11 cellular contexts compared by ENCODE assay signal in genomic region chr4:138200236-138200590, GRCh38. TPM values are rescaled to one million over a fixed set of nuclear protein-coding genes. Genes with fewer than 3 reads are reported as not detected.
A peak's percentile ranks its signal among the peaks of the same experiment; 100 is the strongest.
DNase-seq lines count a peak whose midpoint lies in the region; ATAC-seq, FAIRE-seq and TF ChIP-seq lines count a peak whose summit lies in the region.
"Had no signal": no experiment of that assay in that cellular context is flagged by ENCODE, and none has a peak within 500 bp of the region (broad histone marks: within the 10 kb centered on the region; RNA-seq: fewer than 3 reads in every experiment).

No MANE protein-coding gene starts in this region.

- CTCF ChIA-PET in GM12878 (lab: Yijun Ruan, JAX): interaction anchor here (0.8 to 1.7 kb wide), 7 partner anchors 8 to 96 kb away, joined by 3 to 7 read pairs (median 5); no protein-coding TSS in a partner anchor

- H3K27ac ChIP-seq in DOHH2 (ENCODE audit: low read depth, low read length) (no peak overlapping the region), GM12878 (ENCODE audit: control insufficient read depth, insufficient read depth) (peak overlapping the region; percentile 74; the same call in 1 of the 2 replicates)

- H3K4me3 ChIP-seq in DOHH2 (ENCODE audit: low read length): no peak overlapping the region
- 0 out of 2 replicates have a peak overlapping the region, but pooled peaks have one; percentile 53 for H3K4me3 ChIP-seq in GM12878
- H3K4me3 ChIP-seq: left lung had no signal

- H3F3A ChIP-seq in DOHH2 (ENCODE audit: control insufficient read depth, insufficient read depth): no peaks in the 10 kb centered on the region

- no peak for TF ChIP-seq EP300 in GM12878 (IDR thresholded peaks at IDR 0.05; ENCODE audit: borderline replicate concordance in 1 of 2, control insufficient read depth in 1 of 2, low read depth in 2 of 2, low read length in 2 of 2)

- TF ChIP-seq POLR2A in GM12878 (IDR thresholded peaks at IDR 0.05; ENCODE audit: low read depth, low read length): no peak

- POLR2A ChIA-PET in GM12878 (lab: Charles Lee): interaction anchor here (0.7 to 2.4 kb wide), 8 partner anchors 9 to 133 kb away, joined by 3 to 24 read pairs (median 3); partner anchors contain the start of gene SLC7A11

- intact Hi-C loops in GM12878 (cut with micrococcal nuclease; ENCODE audit: unreplicated experiment): no loop called here

- H3K4me1 ChIP-seq in DOHH2 (ENCODE audit: control insufficient read depth, low read length): peaks cover 13% of the 10 kb centered on the region
- peaks cover 3% of the 10 kb centered on the region; the same call in 1 of the 2 replicates for H3K4me1 ChIP-seq in GM12878 (ENCODE audit: control insufficient read depth, insufficient read depth, low read length)

- FAIRE-seq in GM12878 (lab: Jason Lieb, UNC) (no peak), D721Med (lab: Jason Lieb, UNC) (no peak)

- H3K27me3 ChIP-seq in DOHH2 (ENCODE audit: control insufficient read depth, low read length): no peaks in the 10 kb centered on the region
- no peaks in the 10 kb centered on the region for H3K27me3 ChIP-seq in GM12878 (replicated peaks in 1 of 2; ENCODE audit: control insufficient read depth in 2 of 2, insufficient read depth in 2 of 2, low read length in 1 of 2)
- H3K27me3 ChIP-seq: left lung had no signal

- no peak for TF ChIP-seq RAD21 in GM12878 (IDR thresholded peaks at IDR 0.05; ENCODE audit: insufficient read depth, low read depth, low read length)

- SMC1A ChIA-PET in GM12878 (lab: Charles Lee; ENCODE audit: uncharacterized antibody, unreplicated experiment): interaction anchor here (0.8 to 4.5 kb wide), 18 partner anchors 9 to 478 kb away, joined by 3 to 71 read pairs (median 4); partner anchors contain the start of gene SLC7A11

- no peaks in the 10 kb centered on the region for H3K9me2 ChIP-seq in DOHH2 (replicated peaks; ENCODE audit: control insufficient read depth, low read length)

- WGBS in GM12878 (ENCODE audit: insufficient coverage, insufficient replicate concordance, low lambda C conversion rate, missing lambda C conversion rate): 0% methylated on average over 1 of the region's 1 CpG

- ATAC-seq in GM21390 (IDR thresholded peaks at IDR 0.05; ENCODE audit: unreplicated experiment): peak; percentile 53
- peak; percentile 41 for ATAC-seq in HG03066 (IDR thresholded peaks at IDR 0.05; ENCODE audit: low read depth, unreplicated experiment)
- ATAC-seq in GM12878: peak; percentile 74
- ATAC-seq in esophagus mucosa: no peak

- H3K79me2 ChIP-seq in DOHH2 (ENCODE audit: control insufficient read depth, low read length) (no peaks in the 10 kb centered on the region), GM12878 (ENCODE audit: control insufficient read depth, insufficient read depth, low read length) (no peaks in the 10 kb centered on the region)

- H3K9me3 ChIP-seq in DOHH2 (ENCODE audit: control insufficient read depth, insufficient read depth, low read length) (no peaks in the 10 kb centered on the region), GM12878 (replicated peaks; ENCODE audit: control insufficient read depth, insufficient read depth, low read length) (no peaks in the 10 kb centered on the region)
- H3K9me3 ChIP-seq: left lung had no signal

- no peak for DNase-seq in GM12878 (ENCODE audit: low read depth, low spot score)
- no peak for DNase-seq in D721Med (ENCODE audit: insufficient read length, low spot score)
- no peak for DNase-seq in NOMO-1 treated with DMSO at 0.1 percent for 48 hours (lab: John Stamatoyannopoulos, UW; ENCODE audit: unreplicated experiment)
- DNase-seq in globus pallidus (ENCODE audit: low spot score): no peak
- DNase-seq: activated CD4-positive, alpha-beta memory T cell treated with anti-CD3 and anti-CD28 coated beads for 36 hours; left lung; SHP77 had no signal

- in situ Hi-C loops in GM12878 (cut with MboI): loop anchor here (25.0 kb wide), 1 partner anchor 1112 kb away; the partner anchor contains the start of genes NAA15 and NDUFC1

- no peaks in the 10 kb centered on the region for H4K20me1 ChIP-seq in DOHH2 (ENCODE audit: control insufficient read depth, insufficient read depth, low read depth, low read length)
- no peaks in the 10 kb centered on the region for H4K20me1 ChIP-seq in GM12878 (ENCODE audit: control insufficient read depth, insufficient read depth)

- no peak overlapping the region for H3K9ac ChIP-seq in GM12878 (ENCODE audit: control insufficient read depth, insufficient read depth, low read length)

- peak overlapping the region; percentile 43 for H2AFZ ChIP-seq in GM12878 (ENCODE audit: control insufficient read depth, low read depth, low read length)

- H3K4me2 ChIP-seq in DOHH2 (ENCODE audit: low read length) (peak overlapping the region; percentile 6; the same call in 1 of the 2 replicates), GM12878 (ENCODE audit: control insufficient read depth, insufficient read depth) (peak overlapping the region; percentile 61; the same call in 1 of the 2 replicates)

- H3K36me3 ChIP-seq in DOHH2 (ENCODE audit: control insufficient read depth, low read length): no peaks in the 10 kb centered on the region
- H3K36me3 ChIP-seq in GM12878 (ENCODE audit: control insufficient read depth in 2 of 2, insufficient read depth in 2 of 2, low read length in 1 of 2): no peaks in the 10 kb centered on the region; a peak in 1 of 4 replicates
- H3K36me3 ChIP-seq: left lung had no signal

- RAD21 ChIA-PET in GM12878 (lab: Charles Lee; ENCODE audit: unreplicated experiment): interaction anchor here (1.3 to 4.5 kb wide), 9 partner anchors 9 to 205 kb away, joined by 4 to 56 read pairs (median 9); partner anchors contain the start of gene SLC7A11

- no TSS peak for BruUV-seq in GM12878 (replicated peaks; lab: Mats Ljungman, UMichigan)

- TF ChIP-seq CTCF in DOHH2 (IDR thresholded peaks at IDR 0.05; ENCODE audit: low read depth, low read length, poor library complexity, severe bottlenecking): no peak
- TF ChIP-seq CTCF in GM12878 (IDR thresholded peaks at IDR 0.05 in 2 of 3, conservative IDR thresholded peaks at IDR 0.05 in 1 of 3; ENCODE audit: control insufficient read depth in 2 of 3, extremely low read depth in 1 of 3, insufficient read depth in 1 of 3, low read depth in 3 of 3, low read length in 3 of 3): no peak
- TF ChIP-seq CTCF in D721Med (IDR thresholded peaks at IDR 0.05; ENCODE audit: insufficient read depth, missing control alignments): no peak

TF ChIP-seq in GM12878, 131 proteins besides CTCF, POLR2A, EP300 and RAD21:
- TF ChIP-seq ESRRA (IDR thresholded peaks at IDR 0.05; ENCODE audit: low read length) (peak; percentile 87; the same call in 1 of the 2 replicates), IKZF1 (conservative IDR thresholded peaks at IDR 0.05) (no peak)

RNA-seq across cellular contexts. Expression of gene SLC7A11, which starts 41.9 kb away (rescaled TPM):
- 62.0 and 64.1 TPM in 2 replicates for total RNA-seq in GM12878 (2013; cell fraction: nucleolus; rRNA removed)
- 5.9 and 7.4 TPM in 2 replicates for total RNA-seq in GM12878 (2014; rRNA removed)
- total RNA-seq in GM12878 (2014; rRNA removed; fragmentation: Illumina TruSeq; extraction: Trizol): 7.0 and 7.6 TPM in 2 replicates
- total RNA-seq in GM12878 (2021): 3.6 and 4.0 TPM in 2 replicates
- 2.2 TPM for polyA plus RNA-seq in GM12878 (2011; ENCODE audit: low read depth)
- polyA plus RNA-seq in GM12878 (2011; rRNA removed): 9.8 and 18.1 TPM in 2 replicates
- polyA plus RNA-seq in GM12878 (2011; cell fraction: cytosol; rRNA removed): 2.5 and 4.2 TPM in 2 replicates
- 9.5 and 9.8 TPM in 2 replicates for polyA plus RNA-seq in GM12878 (2011; cell fraction: nucleus; rRNA removed)
- polyA plus RNA-seq in GM12878 (2012): 3.6 TPM in 2 replicates
- 5.7 and 8.0 TPM in 2 replicates for polyA plus RNA-seq in GM12878 (2014; fragmentation: Illumina TruSeq; extraction: Trizol)
- 1 to 10 TPM; 1.6 to 2.2 TPM for polyA plus RNA-seq in GM12878 (2014; fragmentation: Nextera tagmentation; extraction: Ambion mirVana)
- polyA plus RNA-seq in GM12878 (2014; rRNA removed): 2.4 and 3.4 TPM in 2 replicates
- 1 to 10 TPM; 1.8 to 2.2 TPM for polyA plus RNA-seq in GM12878 (2016; fragmentation: Nextera tagmentation; extraction: Ambion mirVana)
- polyA minus RNA-seq in GM12878 (2011; rRNA and poly(A)+ RNA removed): 14.2 and 17.4 TPM in 2 replicates
- 4.3 and 6.9 TPM in 2 replicates for polyA minus RNA-seq in GM12878 (2011; cell fraction: cytosol; rRNA and poly(A)+ RNA removed)
- 12.0 and 13.6 TPM in 2 replicates for polyA minus RNA-seq in GM12878 (2011; cell fraction: nucleus; rRNA and poly(A)+ RNA removed)
- 16.3 TPM for total RNA-seq in esophagus mucosa
